8 cellular contexts compared by ENCODE assay signal in the genomic region with DNA sequence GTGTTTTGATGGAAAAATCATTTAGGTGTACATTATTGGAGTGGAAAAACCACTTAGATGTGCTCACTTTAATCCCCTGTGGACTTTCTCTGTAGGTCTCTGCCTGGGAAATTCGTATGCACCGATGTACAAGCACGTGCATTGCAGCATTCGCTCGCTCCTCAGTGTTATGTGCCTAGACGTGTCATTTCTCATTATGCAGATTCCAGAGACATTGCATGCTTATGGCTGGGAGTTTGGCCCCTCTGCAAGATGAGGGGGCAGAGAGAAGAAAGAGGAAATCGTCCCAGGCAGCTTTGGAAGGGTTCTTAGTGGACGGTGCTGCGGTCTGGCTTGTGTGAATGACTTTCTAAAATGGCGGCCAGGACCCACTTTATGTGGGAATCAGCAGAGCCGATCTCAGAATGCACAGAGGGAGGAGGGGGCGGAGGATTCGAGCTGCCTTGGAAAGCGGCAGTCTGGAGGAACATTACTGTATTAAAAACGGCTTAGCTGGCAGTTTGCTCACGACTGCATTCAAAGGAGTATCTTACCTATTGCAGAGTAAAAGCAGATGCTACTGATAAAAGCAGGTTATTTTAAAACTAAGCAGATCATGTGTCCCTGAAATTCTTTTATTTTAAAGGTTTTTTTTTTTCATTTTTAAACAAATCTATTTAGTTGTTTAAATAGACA. TPM values are rescaled to one million over a fixed set of nuclear protein-coding genes. Genes with fewer than 3 reads are reported as not detected.
A peak's percentile ranks its signal among the peaks of the same experiment; 100 is the strongest.
DNase-seq lines count a peak whose midpoint lies in the region; ATAC-seq and TF ChIP-seq lines count a peak whose summit lies in the region.

No MANE protein-coding gene starts in this region.

- H3K36me3 ChIP-seq in KOPT-K1 (ENCODE audit: insufficient read depth, low read length) = no peaks in the 10 kb centered on the region

- no peaks in the 10 kb centered on the region for H3K27me3 Mint-ChIP-seq in activated naive CD8-positive, alpha-beta T cell treated with anti-CD3 and anti-CD28 coated beads, Interleukin-2, amount 50 U/mL, for 24 hours

- no peak for ATAC-seq in activated naive CD8-positive, alpha-beta T cell treated with anti-CD3 and anti-CD28 coated beads, Interleukin-2, amount 50 U/mL, for 24 hours
- no peak for ATAC-seq in HG02885 (IDR thresholded peaks at IDR 0.05; ENCODE audit: poor library complexity, unreplicated experiment)

- H3K9me3 ChIP-seq in KOPT-K1 (ENCODE audit: insufficient read depth, low read length, poor library complexity, severe bottlenecking) = no peaks in the 10 kb centered on the region

- H3K27ac Mint-ChIP-seq in activated naive CD8-positive, alpha-beta T cell treated with anti-CD3 and anti-CD28 coated beads, Interleukin-2, amount 50 U/mL, for 24 hours = peak overlapping the region; percentile 85

- intact Hi-C loops in posterior vena cava (cut with DNase I) = loop anchor here in 1 of 2 donors (5.0 to 10.0 kb wide), 2 partner anchors 37 to 55 kb away; no protein-coding TSS in a partner anchor

- DNase-seq in D341Med (ENCODE audit: low spot score) = peak; percentile 71
- DNase-seq in activated naive CD8-positive, alpha-beta T cell treated with anti-CD3 and anti-CD28 coated beads, Interleukin-2, amount 50 U/mL, for 24 hours = peak; percentile 47
- DNase-seq in hippocampal formation (lab: John Stamatoyannopoulos, UW) = peak; percentile 56 to 63
- DNase-seq in putamen (ENCODE audit: low spot score) = peak; percentile 79
- DNase-seq in posterior vena cava (ENCODE audit: low spot score) = no peak

- peak overlapping the region; percentile 82 for H3K27ac ChIP-seq in KOPT-K1 (ENCODE audit: low read depth, low read length, poor library complexity, severe bottlenecking)

- peaks cover 55% of the 10 kb centered on the region for H3K4me1 Mint-ChIP-seq in activated naive CD8-positive, alpha-beta T cell treated with anti-CD3 and anti-CD28 coated beads, Interleukin-2, amount 50 U/mL, for 24 hours

- H3K36me3 Mint-ChIP-seq in activated naive CD8-positive, alpha-beta T cell treated with anti-CD3 and anti-CD28 coated beads, Interleukin-2, amount 50 U/mL, for 24 hours (ENCODE audit: low read depth) = peaks cover 7% of the 10 kb centered on the region

- H3K4me3 Mint-ChIP-seq in activated naive CD8-positive, alpha-beta T cell treated with anti-CD3 and anti-CD28 coated beads, Interleukin-2, amount 50 U/mL, for 24 hours = peak overlapping the region; percentile 91

- H3K9me3 Mint-ChIP-seq in activated naive CD8-positive, alpha-beta T cell treated with anti-CD3 and anti-CD28 coated beads, Interleukin-2, amount 50 U/mL, for 24 hours = no peaks in the 10 kb centered on the region

TF ChIP-seq in PFSK-1, 5 proteins besides CTCF, POLR2A, EP300 and RAD21:
- TF ChIP-seq SIN3A (IDR thresholded peaks at IDR 0.05; ENCODE audit: borderline replicate concordance, insufficient read depth, low read length) (peak; percentile 64; the same call in 1 of the 2 replicates), FOXP2 (optimal IDR thresholded peaks at IDR 0.05; ENCODE audit: borderline replicate concordance, extremely low read depth, extremely low read length, insufficient read depth) (no peak)

RNA-seq across cellular contexts. Expression of a gene that starts 2.4 kb away (rescaled TPM):
- polyA plus RNA-seq in PFSK-1 (2012; ENCODE audit: insufficient read length, low read depth) = 28.2 TPM
- 10 to 100 TPM; 59.9 to 68.5 TPM for total RNA-seq in posterior vena cava

RNA-seq across cellular contexts. Expression of a gene that starts 42.5 kb away (rescaled TPM):
- 1.4 TPM for polyA plus RNA-seq in PFSK-1 (2012; ENCODE audit: insufficient read length, low read depth)
- under 1 TPM; 0.71 to 0.88 TPM for total RNA-seq in posterior vena cava
